ENCODE assay signal across 21 cellular contexts in the genomic region with DNA sequence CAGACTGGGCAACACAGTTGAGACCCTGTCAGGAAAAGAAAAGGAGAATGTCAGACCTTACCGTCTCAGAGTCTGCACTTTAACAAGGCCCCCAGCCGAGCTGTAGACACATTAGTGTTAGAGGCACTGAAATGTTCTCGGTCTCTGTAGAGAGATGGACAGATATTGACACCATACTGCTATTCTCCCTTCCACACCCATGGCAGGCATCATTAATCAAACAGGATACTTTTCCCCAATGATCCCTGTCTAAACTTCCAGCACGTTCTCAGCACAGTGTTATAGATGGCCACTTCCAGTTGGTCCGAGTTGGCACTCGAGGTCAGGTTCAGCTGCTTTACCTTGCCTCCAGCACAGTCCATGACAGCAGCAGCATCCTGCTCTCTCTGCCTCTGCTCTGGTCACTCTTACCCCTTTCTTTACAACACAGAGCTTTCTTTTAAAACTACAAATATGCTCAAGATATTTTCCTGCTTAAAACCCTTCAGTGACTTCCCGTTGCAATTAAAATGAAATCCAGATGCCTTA.
DNase-seq lines count a peak whose midpoint lies in the region; ATAC-seq, FAIRE-seq and TF ChIP-seq lines count a peak whose summit lies in the region.
"Had no signal": no experiment of that assay in that cellular context is flagged by ENCODE, and none has a peak within 500 bp of the region (broad histone marks: within the 10 kb centered on the region; RNA-seq: fewer than 3 reads in every experiment).

No MANE protein-coding gene starts in this region.

- no TSS peak for BruUV-seq in K562 (replicated peaks; lab: Mats Ljungman, UMichigan)

- H3K9me3 ChIP-seq in CD8-positive, alpha-beta T cell (ENCODE audit: low read length): no peaks in the 10 kb centered on the region
- H3K9me3 ChIP-seq in OCI-LY1 (ENCODE audit: low read length): no peaks in the 10 kb centered on the region
- H3K9me3 ChIP-seq in K562 (replicated peaks; ENCODE audit: control insufficient read depth, insufficient read depth, low read depth, low read length): no peaks in the 10 kb centered on the region
- H3K9me3 ChIP-seq in WERI-Rb-1 (ENCODE audit: severe bottlenecking): no peaks in the 10 kb centered on the region
- H3K9me3 ChIP-seq: lower lobe of right lung, MG63, right atrium auricular region had no signal

- H3K4me3 Mint-ChIP-seq in CD8-positive, alpha-beta T cell: no peak overlapping the region
- no peak overlapping the region for H3K4me3 Mint-ChIP-seq in osteocyte (ENCODE audit: unreplicated experiment)
- H3K4me3 Mint-ChIP-seq: activated CD4-positive, alpha-beta T cell treated with anti-CD3 and anti-CD28 coated beads, Interleukin-2, amount 10 ng/mL, durations not matched to agents 24 days and 14 days; activated T-cell treated with anti-CD3 and anti-CD28 coated beads, Interleukin-2, amount 50 U/mL, for 72 hours; CD4-positive, alpha-beta T cell; neural progenitor cell; T-helper 2 cell treated with Interferon-gamma antibody and Interleukin-4, amounts not matched to agents 5 μg/mL and 100 μg/mL, for 36 hours had no signal

- POLR2A ChIA-PET in CD8-positive, alpha-beta T cell (lab: Charles Lee): interaction anchor here (0.6 kb wide), 1 partner anchor 9 kb away, joined by 3 read pairs; no protein-coding TSS in a partner anchor
- POLR2A ChIA-PET in K562 (lab: Yijun Ruan, JAX): interaction anchor here (0.6 to 0.7 kb wide), 2 partner anchors 136 to 766 kb away, joined by 3 read pairs; no protein-coding TSS in a partner anchor

- in situ Hi-C loops in K562 (cut with MboI): no loop called here

- peaks cover 38% of the 10 kb centered on the region for H3K4me1 Mint-ChIP-seq in CD8-positive, alpha-beta T cell (ENCODE audit: low read depth)
- H3K4me1 Mint-ChIP-seq in osteocyte (ENCODE audit: unreplicated experiment): peaks cover 20% of the 10 kb centered on the region

- no peak for TF ChIP-seq RAD21 in K562 (CRISPR knock-in tag; conservative IDR thresholded peaks at IDR 0.05 in 1 of 2, IDR thresholded peaks at IDR 0.05 in 1 of 2)

- ATAC-seq in CD8-positive, alpha-beta T cell: no peak
- peak; percentile 39 for ATAC-seq in K562

- H2AFZ ChIP-seq in OCI-LY1 (ENCODE audit: low read length) (no peak overlapping the region), K562 (ENCODE audit: low read depth, low read length) (peak overlapping the region; percentile 46; the same call in 1 of the 2 replicates)
- H2AFZ ChIP-seq: neural progenitor cell had no signal

- CTCF ChIA-PET in CD8-positive, alpha-beta T cell (lab: Charles Lee): interaction anchor here (1.0 to 1.3 kb wide), 2 partner anchors 10 to 133 kb away, joined by 4 to 6 read pairs; no protein-coding TSS in a partner anchor
- CTCF ChIA-PET in K562 (lab: Yijun Ruan, JAX; ENCODE audit: low intra/inter-chr PET ratio): no interaction called here

- no peak overlapping the region for H3K4me3 ChIP-seq in CD8-positive, alpha-beta T cell (ENCODE audit: low read depth, low read length)
- peak overlapping the region; percentile 32 for H3K4me3 ChIP-seq in OCI-LY1 (ENCODE audit: low read depth, low read length, poor library complexity, severe bottlenecking)
- no peak overlapping the region for H3K4me3 ChIP-seq in K562
- H3K4me3 ChIP-seq in foreskin fibroblast (ENCODE audit: low read depth in 1 of 2, low read length in 2 of 2): no peak overlapping the region
- H3K4me3 ChIP-seq in WERI-Rb-1 (ENCODE audit: low read depth, low read length): no peak overlapping the region
- H3K4me3 ChIP-seq: lower lobe of right lung, MG63, neural progenitor cell, right atrium auricular region had no signal

- no peaks in the 10 kb centered on the region for H3K79me2 ChIP-seq in OCI-LY1 (ENCODE audit: insufficient read depth, low read length)
- H3K79me2 ChIP-seq in K562 (ENCODE audit: control insufficient read depth, insufficient read depth, low read length): no peaks in the 10 kb centered on the region

- TF ChIP-seq POLR2A in K562 (conservative IDR thresholded peaks at IDR 0.05): no peak

- no peak for TF ChIP-seq EP300 in K562 (IDR thresholded peaks at IDR 0.05; ENCODE audit: low read length)

- no peak overlapping the region for H3K27ac ChIP-seq in CD8-positive, alpha-beta T cell (ENCODE audit: low read depth, low read length)
- H3K27ac ChIP-seq in OCI-LY1 (ENCODE audit: low read depth, low read length, poor library complexity, severe bottlenecking): peak overlapping the region; percentile 99
- H3K27ac ChIP-seq in K562 (ENCODE audit: extremely low read depth, low read depth, low read length): no peak overlapping the region
- no peak overlapping the region for H3K27ac ChIP-seq in WERI-Rb-1
- H3K27ac ChIP-seq: brain microvascular endothelial cell, lower lobe of right lung, neural progenitor cell, right atrium auricular region had no signal

- no peaks in the 10 kb centered on the region for H3K36me3 ChIP-seq in CD8-positive, alpha-beta T cell (ENCODE audit: insufficient read depth, low read length)
- H3K36me3 ChIP-seq in OCI-LY1 (ENCODE audit: insufficient read depth, low read length): peaks cover 10% of the 10 kb centered on the region; the same call in 1 of the 2 replicates
- no peaks in the 10 kb centered on the region for H3K36me3 ChIP-seq in K562 (ENCODE audit: control insufficient read depth, insufficient read depth, low read length)
- no peaks in the 10 kb centered on the region for H3K36me3 ChIP-seq in WERI-Rb-1
- H3K36me3 ChIP-seq: brain microvascular endothelial cell, lower lobe of right lung, MG63, neural progenitor cell, right atrium auricular region had no signal

- H3F3A ChIP-seq in OCI-LY1 (ENCODE audit: insufficient read depth, low read length): 0 out of 2 replicates have a peak, but pooled peaks cover 4% of the 10 kb centered on the region

- H3K36me3 Mint-ChIP-seq in CD8-positive, alpha-beta T cell: peaks cover 18% of the 10 kb centered on the region
- no peaks in the 10 kb centered on the region for H3K36me3 Mint-ChIP-seq in osteocyte (ENCODE audit: unreplicated experiment)
- H3K36me3 Mint-ChIP-seq: neural progenitor cell had no signal

- no peaks in the 10 kb centered on the region for H3K4me1 ChIP-seq in CD8-positive, alpha-beta T cell (ENCODE audit: insufficient read depth, low read length)
- peaks cover 96% of the 10 kb centered on the region for H3K4me1 ChIP-seq in OCI-LY1 (ENCODE audit: insufficient read depth, low read length, severe bottlenecking)
- peaks cover 0 to 5% of the 10 kb centered on the region in 2 experiments; a peak in 3 of 5 replicates for H3K4me1 ChIP-seq in K562 (replicated peaks in 1 of 2; ENCODE audit: control insufficient read depth in 2 of 2, insufficient read depth in 2 of 2, low read length in 2 of 2)
- H3K4me1 ChIP-seq: neural progenitor cell, right atrium auricular region had no signal

- no peak for TF ChIP-seq CTCF in CD8-positive, alpha-beta T cell (IDR thresholded peaks at IDR 0.05)
- no peak for TF ChIP-seq CTCF in OCI-LY1 (IDR thresholded peaks at IDR 0.05; ENCODE audit: low read length)
- TF ChIP-seq CTCF in K562 (IDR thresholded peaks at IDR 0.05 in 2 of 3, conservative IDR thresholded peaks at IDR 0.05 in 1 of 3; ENCODE audit: insufficient read depth in 2 of 3, low read depth in 1 of 3, low read length in 3 of 3): no peak
- TF ChIP-seq CTCF in osteocyte (IDR thresholded peaks at IDR 0.05): no peak
- no peak for TF ChIP-seq CTCF in foreskin fibroblast (IDR thresholded peaks at IDR 0.05; ENCODE audit: low read depth, low read length)
- no peak for TF ChIP-seq CTCF in WERI-Rb-1 (IDR thresholded peaks at IDR 0.05; ENCODE audit: low read depth, low read length)

- H3K4me2 ChIP-seq in OCI-LY1 (ENCODE audit: low read length): peak overlapping the region; percentile 62
- H3K4me2 ChIP-seq in K562 (ENCODE audit: insufficient read depth, low read length): peak overlapping the region; percentile 46; the same call in 1 of the 2 replicates
- H3K4me2 ChIP-seq: neural progenitor cell had no signal

- no peaks in the 10 kb centered on the region for H3K9me3 Mint-ChIP-seq in CD8-positive, alpha-beta T cell
- H3K9me3 Mint-ChIP-seq in osteocyte (ENCODE audit: unreplicated experiment): no peaks in the 10 kb centered on the region
- H3K9me3 Mint-ChIP-seq: activated CD4-positive, alpha-beta T cell treated with anti-CD3 and anti-CD28 coated beads, Interleukin-2, amount 10 ng/mL, durations not matched to agents 24 days and 14 days; activated T-cell treated with anti-CD3 and anti-CD28 coated beads, Interleukin-2, amount 50 U/mL, for 72 hours; CD4-positive, alpha-beta T cell; neural progenitor cell; T-helper 2 cell treated with Interferon-gamma antibody and Interleukin-4, amounts not matched to agents 5 μg/mL and 100 μg/mL, for 36 hours had no signal

- no peaks in the 10 kb centered on the region for H3K9me1 ChIP-seq in K562 (ENCODE audit: control insufficient read depth, insufficient read depth, low read length)

- no peaks in the 10 kb centered on the region for H3K9me2 ChIP-seq in OCI-LY1 (ENCODE audit: low read depth, low read length)

- no peak for DNase-seq in CD8-positive, alpha-beta T cell
- DNase-seq in K562 (ENCODE audit: extremely low read depth in 1 of 4, low spot score in 3 of 4) (no peak), osteocyte (ENCODE audit: extremely low spot score, unreplicated experiment) (no peak), foreskin fibroblast (no peak), AML-193 (lab: John Stamatoyannopoulos, UW) (no peak), NCI-H2227 treated with DMSO at 0.1 percent for 48 hours (lab: John Stamatoyannopoulos, UW) (no peak), WERI-Rb-1 (no peak)
- DNase-seq: activated naive CD4-positive, alpha-beta T cell treated with Interleukin-2 at 50 U/mL for 16 hours; KG1; kidney; lower lobe of right lung had no signal

- no peaks in the 10 kb centered on the region for H3K27me3 ChIP-seq in CD8-positive, alpha-beta T cell (ENCODE audit: insufficient read depth, low read length)
- H3K27me3 ChIP-seq in OCI-LY1 (ENCODE audit: insufficient read depth, low read length): no peaks in the 10 kb centered on the region
- H3K27me3 ChIP-seq in K562 (ENCODE audit: control insufficient read depth in 2 of 2, insufficient read depth in 2 of 2, low read length in 2 of 2): peaks cover 0 to 11% of the 10 kb centered on the region in 2 experiments; a peak in 1 of 5 replicates
- H3K27me3 ChIP-seq in WERI-Rb-1 (ENCODE audit: insufficient read depth, low read depth, severe bottlenecking): no peaks in the 10 kb centered on the region
- H3K27me3 ChIP-seq: brain microvascular endothelial cell, MG63, neural progenitor cell, right atrium auricular region had no signal

- H3K9ac ChIP-seq in OCI-LY1 (ENCODE audit: low read length): peak overlapping the region; percentile 71
- no peak overlapping the region for H3K9ac ChIP-seq in K562 (ENCODE audit: insufficient read depth in 1 of 2, low read depth in 2 of 2, low read length in 2 of 2)
- H3K9ac ChIP-seq: neural progenitor cell had no signal

- intact Hi-C loops in CD8-positive, alpha-beta T cell (cut with DNase I, micrococcal nuclease): no loop called here
- intact Hi-C loops in K562 (cut with micrococcal nuclease): no loop called here

- no peaks in the 10 kb centered on the region for H3K27me3 Mint-ChIP-seq in CD8-positive, alpha-beta T cell (ENCODE audit: low read depth)
- no peaks in the 10 kb centered on the region for H3K27me3 Mint-ChIP-seq in osteocyte (ENCODE audit: unreplicated experiment)
- H3K27me3 Mint-ChIP-seq: activated CD4-positive, alpha-beta T cell treated with anti-CD3 and anti-CD28 coated beads, Interleukin-2, amount 10 ng/mL, durations not matched to agents 24 days and 14 days; CD4-positive, alpha-beta T cell had no signal

- 14% methylated on average over 7 of the region's 7 CpGs for WGBS in K562 (ENCODE audit: insufficient coverage, low coverage, missing lambda C conversion rate)

- H3K27ac Mint-ChIP-seq in CD8-positive, alpha-beta T cell: peak overlapping the region; percentile 38
- peak overlapping the region; percentile 46 for H3K27ac Mint-ChIP-seq in osteocyte (ENCODE audit: unreplicated experiment)
- H3K27ac Mint-ChIP-seq: activated CD4-positive, alpha-beta T cell treated with anti-CD3 and anti-CD28 coated beads, Interleukin-2, amount 10 ng/mL, durations not matched to agents 24 days and 14 days; activated T-cell treated with anti-CD3 and anti-CD28 coated beads, Interleukin-2, amount 50 U/mL, for 72 hours; CD4-positive, alpha-beta T cell; neural progenitor cell; T-helper 2 cell treated with Interferon-gamma antibody and Interleukin-4, amounts not matched to agents 5 μg/mL and 100 μg/mL, for 36 hours had no signal

- no peak for FAIRE-seq in K562 (lab: Jason Lieb, UNC)
- FAIRE-seq: GM12892, kidney had no signal

- no peaks in the 10 kb centered on the region for H4K20me1 ChIP-seq in OCI-LY1 (ENCODE audit: insufficient read depth, low read length)
- H4K20me1 ChIP-seq in K562 (replicated peaks; ENCODE audit: control insufficient read depth, insufficient read depth, low read length): peaks cover 12% of the 10 kb centered on the region; the same call in 1 of the 2 replicates
